8 cellular contexts compared by ENCODE assay signal in genomic region chr14:52552063-52552988, GRCh38. TPM values are rescaled to one million over a fixed set of nuclear protein-coding genes. Genes with fewer than 3 reads are reported as not detected.
DNase-seq lines count a peak whose midpoint lies in the region; ATAC-seq and TF ChIP-seq lines count a peak whose summit lies in the region.

Gene GPR137C, plus strand, starts transcription at chr14:52552836. Its CDS starts 312 bp downstream, at chr14:52553148.
Gene TXNDC16, minus strand, starts transcription at chr14:52552505. Its CDS starts 8,948 bp downstream, at chr14:52543557.

- H3K27ac ChIP-seq in angular gyrus (ENCODE audit: low read depth, low read length) (peak within 1 kb of the TSS; percentile 86), left ventricle myocardium inferior (replicated peaks) (peak within 1 kb of the TSS; percentile 89), upper lobe of right lung (peak within 1 kb of the TSS; percentile 81)

- peak within 1 kb of the TSS; percentile 81 for H3K27ac Mint-ChIP-seq in T-helper 1 cell treated with Interleukin-12 subunit alpha and Interleukin-12 subunit beta and Interleukin-4 antibody, amounts not matched to agents 30 μg/mL and 1 μg/mL, for 36 hours

- no peaks in the 10 kb centered on the region for H3K9me3 ChIP-seq in left ventricle myocardium inferior (replicated peaks)
- H3K9me3 ChIP-seq in upper lobe of right lung = no peaks in the 10 kb centered on the region

- peaks cover 29% of the 10 kb centered on the region for H3K4me1 Mint-ChIP-seq in T-helper 1 cell treated with Interleukin-12 subunit alpha and Interleukin-12 subunit beta and Interleukin-4 antibody, amounts not matched to agents 30 μg/mL and 1 μg/mL, for 36 hours (ENCODE audit: low read depth)

- H3K4me3 ChIP-seq in left ventricle myocardium inferior (peak within 1 kb of the TSS; percentile 95), upper lobe of right lung (peak within 1 kb of the TSS; percentile 90)

- H3K4me1 ChIP-seq in left ventricle myocardium inferior (peaks cover 40% of the 10 kb centered on the region), upper lobe of right lung (peaks cover 10% of the 10 kb centered on the region)

- no peaks in the 10 kb centered on the region for H3K36me3 ChIP-seq in left ventricle myocardium inferior
- H3K36me3 ChIP-seq in upper lobe of right lung = no peaks in the 10 kb centered on the region

- ATAC-seq in GM18498 (IDR thresholded peaks at IDR 0.05; ENCODE audit: unreplicated experiment) (peak; percentile 92), HG02885 (IDR thresholded peaks at IDR 0.05; ENCODE audit: poor library complexity, unreplicated experiment) (peak; percentile 93), upper lobe of right lung (peak; percentile 98)

- TF ChIP-seq CTCF in left ventricle myocardium inferior (IDR thresholded peaks at IDR 0.05; ENCODE audit: borderline replicate concordance) (no peak), upper lobe of right lung (IDR thresholded peaks at IDR 0.05) (no peak)

- H3K4me3 Mint-ChIP-seq in T-helper 1 cell treated with Interleukin-12 subunit alpha and Interleukin-12 subunit beta and Interleukin-4 antibody, amounts not matched to agents 30 μg/mL and 1 μg/mL, for 36 hours = peak within 1 kb of the TSS; percentile 91

- H3K27me3 Mint-ChIP-seq in T-helper 1 cell treated with Interleukin-12 subunit alpha and Interleukin-12 subunit beta and Interleukin-4 antibody, amounts not matched to agents 30 μg/mL and 1 μg/mL, for 36 hours (ENCODE audit: low read depth) = peaks cover 28% of the 10 kb centered on the region

- intact Hi-C loops in left ventricle myocardium inferior (cut with micrococcal nuclease) (no loop called here), posterior vena cava (cut with DNase I) (no loop called here), upper lobe of right lung (cut with DNase I) (no loop called here)

- no peaks in the 10 kb centered on the region for H3K27me3 ChIP-seq in left ventricle myocardium inferior (ENCODE audit: low read depth)
- H3K27me3 ChIP-seq in upper lobe of right lung = no peaks in the 10 kb centered on the region

- H3K9me3 Mint-ChIP-seq in T-helper 1 cell treated with Interleukin-12 subunit alpha and Interleukin-12 subunit beta and Interleukin-4 antibody, amounts not matched to agents 30 μg/mL and 1 μg/mL, for 36 hours = no peaks in the 10 kb centered on the region

- H3K36me3 Mint-ChIP-seq in T-helper 1 cell treated with Interleukin-12 subunit alpha and Interleukin-12 subunit beta and Interleukin-4 antibody, amounts not matched to agents 30 μg/mL and 1 μg/mL, for 36 hours (ENCODE audit: low read depth) = no peaks in the 10 kb centered on the region

- peak; percentile 100 for DNase-seq in NCI-H1694 (lab: John Stamatoyannopoulos, UW)
- peak; percentile 100 for DNase-seq in left ventricle myocardium inferior
- peak; percentile 100 for DNase-seq in posterior vena cava (ENCODE audit: low spot score)
- DNase-seq in upper lobe of right lung = peak; percentile 100

RNA-seq across cellular contexts. Expression of gene GPR137C, which starts in this region (rescaled TPM):
- total RNA-seq in left ventricle myocardium inferior = 1.2 TPM
- total RNA-seq in posterior vena cava = under 1 TPM; 0.32 to 0.33 TPM
- 1.5 TPM for total RNA-seq in upper lobe of right lung

RNA-seq across cellular contexts. Expression of gene TXNDC16, which starts in this region (rescaled TPM):
- total RNA-seq in left ventricle myocardium inferior (3.6 TPM), posterior vena cava (1 to 10 TPM; 5.0 to 9.9 TPM), upper lobe of right lung (5.1 TPM)

Comparison
In these comparisons a context has a peak if more than half of its experiments do, and no peak if none do; other contexts are left out.
1. Peak in every context shown above with its lines: DNase-seq, ATAC-seq, H3K4me3 ChIP-seq and H3K27ac ChIP-seq.